ENCODE assay signal across 32 cellular contexts in genomic region chr9:111531716-111532115, GRCh38.
"Had no signal": no experiment of that assay in that cellular context is flagged by ENCODE, and none has a peak within 500 bp of the region (broad histone marks: within the 10 kb centered on the region; RNA-seq: fewer than 3 reads in every experiment).

No MANE protein-coding gene starts in this region.

- H3K4me2 ChIP-seq: neural progenitor cell, smooth muscle cell had no signal

- DNase-seq: naive thymus-derived CD4-positive, alpha-beta T cell; naive thymus-derived CD8-positive, alpha-beta T cell; natural killer cell; nephron progenitor cell; nucleus accumbens; occipital lobe; ovary; pancreas; posterior cingulate gyrus; psoas muscle; retina; right cardiac atrium; right lobe of liver; sigmoid colon; small intestine; spleen; stimulated activated CD4-positive, alpha-beta T cell treated with anti-CD3 and anti-CD28 coated beads, Interleukin-12 subunit alpha, Interleukin-12 subunit beta, amount 100 ng/mL, for 4 hours; stimulated activated CD4-positive, alpha-beta T cell treated with anti-CD3 and anti-CD28 coated beads, Interleukin-15, amount 100 ng/mL, for 24 hours; stimulated activated CD4-positive, alpha-beta T cell treated with anti-CD3 and anti-CD28 coated beads, Interleukin-1b, Interleukin-23, amount 100 ng/mL, for 48 hours; stimulated activated CD4-positive, alpha-beta T cell treated with anti-CD3 and anti-CD28 coated beads, Interleukin-2, amount 100 ng/mL, for 24 hours had no signal

- H3K36me3 ChIP-seq: neutrophil, ovary had no signal

- H3K9ac ChIP-seq: neural progenitor cell, parathyroid adenoma had no signal

- H3K4me3 Mint-ChIP-seq: naive thymus-derived CD4-positive, alpha-beta T cell; naive thymus-derived CD8-positive, alpha-beta T cell; natural killer cell; natural killer cell treated with Interleukin-12 subunit alpha and Interleukin-12 subunit beta and Interleukin-15 and Interleukin-18, amount 100 ng/mL, for 72 hours; nephron; nephron progenitor cell; neural crest cell; neural progenitor cell had no signal

- H3K4me1 ChIP-seq: pancreas, parathyroid adenoma, prostate gland, psoas muscle, right lobe of liver had no signal

- H3K4me1 Mint-ChIP-seq: natural killer cell, nephron, nephron progenitor cell, neural progenitor cell had no signal

- ATAC-seq: naive thymus-derived CD4-positive, alpha-beta T cell; naive thymus-derived CD8-positive, alpha-beta T cell; natural killer cell; natural killer cell treated with Interleukin-12 subunit alpha and Interleukin-12 subunit beta and Interleukin-15 and Interleukin-18, amount 100 ng/mL, for 72 hours; pancreas; psoas muscle; right cardiac atrium; right lobe of liver; sciatic nerve had no signal

- FAIRE-seq: pancreas, small intestine had no signal

- H2AFZ ChIP-seq: neural progenitor cell, parathyroid adenoma had no signal

- H3K36me3 Mint-ChIP-seq: natural killer cell had no signal

- H3K27ac ChIP-seq: neural progenitor cell, neutrophil, ovary, pancreas, parathyroid adenoma, prostate gland, psoas muscle, right atrium auricular region, right lobe of liver, sigmoid colon, skin epidermis, spleen had no signal

- H3K27me3 Mint-ChIP-seq: naive thymus-derived CD4-positive, alpha-beta T cell; naive thymus-derived CD8-positive, alpha-beta T cell; natural killer cell treated with Interleukin-12 subunit alpha and Interleukin-12 subunit beta and Interleukin-15 and Interleukin-18, amount 100 ng/mL, for 72 hours; progenitor cell of endocrine pancreas had no signal

- H3K27ac Mint-ChIP-seq: naive thymus-derived CD4-positive, alpha-beta T cell; natural killer cell; natural killer cell treated with Interleukin-12 subunit alpha and Interleukin-12 subunit beta and Interleukin-15 and Interleukin-18, amount 100 ng/mL, for 72 hours; nephron; nephron progenitor cell; neural progenitor cell; progenitor cell of endocrine pancreas had no signal

- H3K9me3 ChIP-seq: neutrophil, pancreas, prostate gland, right lobe of liver had no signal

- H3K79me2 ChIP-seq: parathyroid adenoma had no signal

- H3K4me3 ChIP-seq: neural progenitor cell, ovary, pancreas, prostate gland, psoas muscle, right atrium auricular region, right lobe of liver, sigmoid colon, skin epidermis, smooth muscle cell, spleen had no signal

- H3K27me3 ChIP-seq: neural progenitor cell, ovary, pancreas, right atrium auricular region, right lobe of liver, sigmoid colon, spleen had no signal
